Comparison of ENCODE assay signal across 1 cellular context in the genomic region with DNA sequence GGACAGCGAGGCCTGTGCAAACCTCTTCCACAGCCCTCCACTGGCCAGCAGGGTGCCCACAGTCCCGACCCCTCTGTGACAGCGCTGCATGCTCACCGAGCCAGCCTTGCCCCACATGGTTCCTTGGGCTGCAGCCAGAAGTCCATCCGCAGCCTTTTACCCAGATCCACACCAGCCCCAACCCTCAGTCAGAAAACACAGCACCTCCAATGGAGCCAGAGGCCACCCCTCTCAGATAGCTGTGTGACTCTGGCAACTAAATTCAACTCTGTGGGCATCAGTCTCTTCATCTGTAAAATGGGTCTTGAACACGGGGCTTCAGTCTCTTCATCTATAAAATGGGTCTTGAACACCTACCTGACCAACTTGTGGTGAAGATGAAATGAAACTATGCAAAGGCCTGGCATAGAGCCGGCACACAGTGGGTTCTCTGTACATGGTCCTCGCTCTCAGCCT.
TF ChIP-seq lines count a peak whose summit lies in the region.

No MANE protein-coding gene starts in this region.

TF ChIP-seq in HepG2, 621 proteins besides CTCF, POLR2A, EP300 and RAD21 (continued from another document and continues in another):
- TF ChIP-seq BCLAF1 (IDR thresholded peaks at IDR 0.05) (no peak), IKZF1 (IDR thresholded peaks at IDR 0.05) (no peak), TBX3 (IDR thresholded peaks at IDR 0.05; ENCODE audit: borderline replicate concordance) (no peak), ZNF121 (CRISPR knock-in tag; IDR thresholded peaks at IDR 0.05) (no peak), JUNB (CRISPR knock-in tag; IDR thresholded peaks at IDR 0.05; ENCODE audit: borderline replicate concordance) (no peak), PAF1 (CRISPR knock-in tag; IDR thresholded peaks at IDR 0.05) (no peak), ERF (CRISPR knock-in tag; IDR thresholded peaks at IDR 0.05) (no peak), ZNF318 (CRISPR knock-in tag; IDR thresholded peaks at IDR 0.05) (no peak), ZNF883 (CRISPR knock-in tag; IDR thresholded peaks at IDR 0.05; ENCODE audit: not compliant biosample characterization) (no peak), SMAD1 (CRISPR knock-in tag; IDR thresholded peaks at IDR 0.05; ENCODE audit: borderline replicate concordance, low read depth) (0 out of 2 replicates have a peak, but pooled peaks have one; percentile 14), ZNF75D (CRISPR knock-in tag; IDR thresholded peaks at IDR 0.05; ENCODE audit: borderline replicate concordance) (no peak), SIX1 (CRISPR knock-in tag; IDR thresholded peaks at IDR 0.05; ENCODE audit: borderline replicate concordance) (no peak), NR2F6 (IDR thresholded peaks at IDR 0.05) (no peak), NR2F6 (CRISPR knock-in tag; IDR thresholded peaks at IDR 0.05) (no peak), HOXD1 (CRISPR knock-in tag; IDR thresholded peaks at IDR 0.05) (no peak), KMT2A (CRISPR knock-in tag; IDR thresholded peaks at IDR 0.05) (no peak), CHD2 (IDR thresholded peaks at IDR 0.05; ENCODE audit: low read depth, low read length) (no peak), PLRG1 (conservative IDR thresholded peaks at IDR 0.05) (no peak), HNRNPUL1 (IDR thresholded peaks at IDR 0.05; ENCODE audit: low read depth, low read length) (no peak), ZMYM3 (CRISPR knock-in tag; IDR thresholded peaks at IDR 0.05) (peak; percentile 93), ZSCAN31 (CRISPR knock-in tag; IDR thresholded peaks at IDR 0.05; ENCODE audit: low read depth) (no peak), ZBTB7B (CRISPR knock-in tag; IDR thresholded peaks at IDR 0.05) (no peak), ZNF589 (CRISPR knock-in tag; conservative IDR thresholded peaks at IDR 0.05) (no peak), ZBTB37 (CRISPR knock-in tag; IDR thresholded peaks at IDR 0.05) (no peak)
- TF ChIP-seq, protein P1, sequence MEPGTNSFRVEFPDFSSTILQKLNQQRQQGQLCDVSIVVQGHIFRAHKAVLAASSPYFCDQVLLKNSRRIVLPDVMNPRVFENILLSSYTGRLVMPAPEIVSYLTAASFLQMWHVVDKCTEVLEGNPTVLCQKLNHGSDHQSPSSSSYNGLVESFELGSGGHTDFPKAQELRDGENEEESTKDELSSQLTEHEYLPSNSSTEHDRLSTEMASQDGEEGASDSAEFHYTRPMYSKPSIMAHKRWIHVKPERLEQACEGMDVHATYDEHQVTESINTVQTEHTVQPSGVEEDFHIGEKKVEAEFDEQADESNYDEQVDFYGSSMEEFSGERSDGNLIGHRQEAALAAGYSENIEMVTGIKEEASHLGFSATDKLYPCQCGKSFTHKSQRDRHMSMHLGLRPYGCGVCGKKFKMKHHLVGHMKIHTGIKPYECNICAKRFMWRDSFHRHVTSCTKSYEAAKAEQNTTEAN (CRISPR knock-in tag; conservative IDR thresholded peaks at IDR 0.05): no peak
- TF ChIP-seq, protein P2, sequence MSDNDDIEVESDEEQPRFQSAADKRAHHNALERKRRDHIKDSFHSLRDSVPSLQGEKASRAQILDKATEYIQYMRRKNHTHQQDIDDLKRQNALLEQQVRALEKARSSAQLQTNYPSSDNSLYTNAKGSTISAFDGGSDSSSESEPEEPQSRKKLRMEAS (IDR thresholded peaks at IDR 0.05): no peak
- TF ChIP-seq, protein P3, sequence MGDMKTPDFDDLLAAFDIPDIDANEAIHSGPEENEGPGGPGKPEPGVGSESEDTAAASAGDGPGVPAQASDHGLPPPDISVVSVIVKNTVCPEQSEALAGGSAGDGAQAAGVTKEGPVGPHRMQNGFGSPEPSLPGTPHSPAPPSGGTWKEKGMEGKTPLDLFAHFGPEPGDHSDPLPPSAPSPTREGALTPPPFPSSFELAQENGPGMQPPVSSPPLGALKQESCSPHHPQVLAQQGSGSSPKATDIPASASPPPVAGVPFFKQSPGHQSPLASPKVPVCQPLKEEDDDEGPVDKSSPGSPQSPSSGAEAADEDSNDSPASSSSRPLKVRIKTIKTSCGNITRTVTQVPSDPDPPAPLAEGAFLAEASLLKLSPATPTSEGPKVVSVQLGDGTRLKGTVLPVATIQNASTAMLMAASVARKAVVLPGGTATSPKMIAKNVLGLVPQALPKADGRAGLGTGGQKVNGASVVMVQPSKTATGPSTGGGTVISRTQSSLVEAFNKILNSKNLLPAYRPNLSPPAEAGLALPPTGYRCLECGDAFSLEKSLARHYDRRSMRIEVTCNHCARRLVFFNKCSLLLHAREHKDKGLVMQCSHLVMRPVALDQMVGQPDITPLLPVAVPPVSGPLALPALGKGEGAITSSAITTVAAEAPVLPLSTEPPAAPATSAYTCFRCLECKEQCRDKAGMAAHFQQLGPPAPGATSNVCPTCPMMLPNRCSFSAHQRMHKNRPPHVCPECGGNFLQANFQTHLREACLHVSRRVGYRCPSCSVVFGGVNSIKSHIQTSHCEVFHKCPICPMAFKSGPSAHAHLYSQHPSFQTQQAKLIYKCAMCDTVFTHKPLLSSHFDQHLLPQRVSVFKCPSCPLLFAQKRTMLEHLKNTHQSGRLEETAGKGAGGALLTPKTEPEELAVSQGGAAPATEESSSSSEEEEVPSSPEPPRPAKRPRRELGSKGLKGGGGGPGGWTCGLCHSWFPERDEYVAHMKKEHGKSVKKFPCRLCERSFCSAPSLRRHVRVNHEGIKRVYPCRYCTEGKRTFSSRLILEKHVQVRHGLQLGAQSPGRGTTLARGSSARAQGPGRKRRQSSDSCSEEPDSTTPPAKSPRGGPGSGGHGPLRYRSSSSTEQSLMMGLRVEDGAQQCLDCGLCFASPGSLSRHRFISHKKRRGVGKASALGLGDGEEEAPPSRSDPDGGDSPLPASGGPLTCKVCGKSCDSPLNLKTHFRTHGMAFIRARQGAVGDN (CRISPR knock-in tag; IDR thresholded peaks at IDR 0.05): no peak
